ENCODE assay signal across 8 cellular contexts in genomic region chr2:145752091-145752806, GRCh38.
DNase-seq lines count a peak whose midpoint lies in the region; ATAC-seq and TF ChIP-seq lines count a peak whose summit lies in the region.

No MANE protein-coding gene starts in this region.

- no peaks in the 10 kb centered on the region for H3K36me3 Mint-ChIP-seq in activated CD4-positive, alpha-beta T cell treated with anti-CD3 and anti-CD28 coated beads, Interleukin-2, amount 10 ng/mL, durations not matched to agents 24 days and 14 days (ENCODE audit: low read depth)

- no peaks in the 10 kb centered on the region for H3K79me2 ChIP-seq in smooth muscle cell (ENCODE audit: low read depth)

- H3K27me3 ChIP-seq in iPS DF 6.9 (ENCODE audit: control insufficient read depth, insufficient read depth, low read length) (no peaks in the 10 kb centered on the region), smooth muscle cell (ENCODE audit: low read depth) (no peaks in the 10 kb centered on the region)

- TF ChIP-seq CTCF in smooth muscle cell (IDR thresholded peaks at IDR 0.05; ENCODE audit: borderline replicate concordance, insufficient read depth, poor library complexity, severe bottlenecking) = peak; percentile 72

- peak; percentile 70 for DNase-seq in AG20443 (ENCODE audit: low spot score)
- DNase-seq in NCI-H345 (lab: John Stamatoyannopoulos, UW) = peak; percentile 39
- DNase-seq in astrocyte of the hippocampus (ENCODE audit: low read depth, low spot score) = peak; percentile 84
- DNase-seq in iPS DF 6.9 (ENCODE audit: low read depth, low spot score) = peak; percentile 31
- no peak for DNase-seq in smooth muscle cell (lab: John Stamatoyannopoulos, UW; ENCODE audit: unreplicated experiment)
- DNase-seq in activated CD4-positive, alpha-beta T cell treated with anti-CD3 and anti-CD28 coated beads, Interleukin-2, amount 10 ng/mL, durations not matched to agents 24 days and 14 days = no peak

- H3K4me2 ChIP-seq in smooth muscle cell = peak overlapping the region; percentile 59

- H3K27ac ChIP-seq in iPS DF 6.9 (ENCODE audit: low read length) (no peak overlapping the region), smooth muscle cell (ENCODE audit: low read depth) (peak overlapping the region; percentile 88)

- H2AFZ ChIP-seq in smooth muscle cell (ENCODE audit: low read depth) = peak overlapping the region; percentile 85

- no peaks in the 10 kb centered on the region for H3K36me3 ChIP-seq in iPS DF 6.9 (ENCODE audit: control insufficient read depth, insufficient read depth, low read length)
- H3K36me3 ChIP-seq in smooth muscle cell (ENCODE audit: low read depth) = no peaks in the 10 kb centered on the region

- H4K20me1 ChIP-seq in smooth muscle cell (ENCODE audit: low read depth) = no peaks in the 10 kb centered on the region

- H3K4me1 Mint-ChIP-seq in activated CD4-positive, alpha-beta T cell treated with anti-CD3 and anti-CD28 coated beads, Interleukin-2, amount 10 ng/mL, durations not matched to agents 24 days and 14 days = peaks cover 10% of the 10 kb centered on the region

- no peak overlapping the region for H3K4me3 ChIP-seq in iPS DF 6.9 (ENCODE audit: low read length)
- no peak overlapping the region for H3K4me3 ChIP-seq in smooth muscle cell

- H3K4me1 ChIP-seq in iPS DF 6.9 (ENCODE audit: control insufficient read depth, insufficient read depth, low read length) (peaks cover 2% of the 10 kb centered on the region; the same call in 1 of the 2 replicates), smooth muscle cell (ENCODE audit: low read depth) (peaks cover 29% of the 10 kb centered on the region)

- no peaks in the 10 kb centered on the region for H3K9me3 ChIP-seq in iPS DF 6.9 (ENCODE audit: control insufficient read depth, insufficient read depth, low read length)
- no peaks in the 10 kb centered on the region for H3K9me3 ChIP-seq in smooth muscle cell (replicated peaks; ENCODE audit: low read depth)

- ATAC-seq in GM19025 (IDR thresholded peaks at IDR 0.05; ENCODE audit: low read depth, unreplicated experiment) (peak; percentile 4), HG03135 (IDR thresholded peaks at IDR 0.05; ENCODE audit: unreplicated experiment) (peak; percentile 31)

- no CpG with 5 or more reads among the region's 5 CpGs for WGBS in iPS DF 6.9 (ENCODE audit: insufficient coverage, insufficient read length)
- WGBS in smooth muscle cell (ENCODE audit: low lambda C conversion rate) = 29% methylated on average over 5 of the region's 5 CpGs

- H3K27ac Mint-ChIP-seq in activated CD4-positive, alpha-beta T cell treated with anti-CD3 and anti-CD28 coated beads, Interleukin-2, amount 10 ng/mL, durations not matched to agents 24 days and 14 days = no peak overlapping the region

- peaks cover 32% of the 10 kb centered on the region for H3F3A ChIP-seq in smooth muscle cell (ENCODE audit: low read depth)

- no peaks in the 10 kb centered on the region for H3K27me3 Mint-ChIP-seq in activated CD4-positive, alpha-beta T cell treated with anti-CD3 and anti-CD28 coated beads, Interleukin-2, amount 10 ng/mL, durations not matched to agents 24 days and 14 days

- no peaks in the 10 kb centered on the region for H3K9me3 Mint-ChIP-seq in activated CD4-positive, alpha-beta T cell treated with anti-CD3 and anti-CD28 coated beads, Interleukin-2, amount 10 ng/mL, durations not matched to agents 24 days and 14 days

- intact Hi-C loops in activated CD4-positive, alpha-beta T cell treated with anti-CD3 and anti-CD28 coated beads, Interleukin-2, amount 10 ng/mL, durations not matched to agents 24 days and 14 days (cut with micrococcal nuclease) = loop anchor here (5.0 kb wide), 1 partner anchor 430 kb away; no protein-coding TSS in a partner anchor

- no peak overlapping the region for H3K9ac ChIP-seq in smooth muscle cell (ENCODE audit: low read depth)

- no peak overlapping the region for H3K4me3 Mint-ChIP-seq in activated CD4-positive, alpha-beta T cell treated with anti-CD3 and anti-CD28 coated beads, Interleukin-2, amount 10 ng/mL, durations not matched to agents 24 days and 14 days

Comparison
In these comparisons a context has a peak if more than half of its experiments do, and no peak if none do; other contexts are left out.
1. DNase-seq: peak in AG20443 (single experiment), NCI-H345 (single experiment), astrocyte of the hippocampus (single experiment) and iPS DF 6.9 (single experiment); none in smooth muscle cell (single experiment) and activated CD4-positive, alpha-beta T cell treated with anti-CD3 and anti-CD28 coated beads, Interleukin-2, amount 10 ng/mL, durations not matched to agents 24 days and 14 days (single experiment).